ENCODE assay signal across 9 cellular contexts in the genomic region with DNA sequence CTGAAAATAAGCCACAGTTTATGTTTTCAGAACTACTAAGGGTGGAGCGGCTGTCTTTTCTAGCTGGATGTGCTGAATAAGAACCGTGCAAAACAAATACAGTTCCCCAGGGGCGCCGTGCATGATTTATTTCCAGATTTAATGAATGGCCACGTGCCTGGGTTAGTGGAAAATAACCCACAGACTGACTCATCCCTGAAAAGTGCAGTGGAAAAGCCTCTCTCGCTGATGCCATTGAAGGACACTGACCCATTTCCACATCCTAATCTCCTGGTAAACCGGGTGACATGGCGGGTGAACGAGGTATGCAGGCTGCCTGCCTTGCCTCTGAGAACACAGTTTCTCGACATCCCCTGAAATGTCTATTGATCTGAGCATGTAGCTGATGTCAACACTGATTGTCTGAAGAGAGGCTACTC.
DNase-seq lines count a peak whose midpoint lies in the region; ATAC-seq and TF ChIP-seq lines count a peak whose summit lies in the region.
"Had no signal": no experiment of that assay in that cellular context is flagged by ENCODE, and none has a peak within 500 bp of the region (broad histone marks: within the 10 kb centered on the region; RNA-seq: fewer than 3 reads in every experiment).

No MANE protein-coding gene starts in this region.

- BruUV-seq in MCF 10A (replicated peaks; lab: Mats Ljungman, UMichigan) = no TSS peak

- intact Hi-C loops in MCF 10A (cut with micrococcal nuclease) = no loop called here
- intact Hi-C loops in right lobe of liver (cut with DNase I) = no loop called here

- H3K27ac Mint-ChIP-seq in MCF 10A (ENCODE audit: low read depth, unreplicated experiment) (peak overlapping the region; percentile 11), endodermal cell (no peak overlapping the region)

- 34% methylated on average over 5 of the region's 10 CpGs for WGBS in right lobe of liver (ENCODE audit: insufficient coverage, low coverage, low lambda C conversion rate, missing lambda C conversion rate)
- 90 to 93% methylated on average over 6 to 10 of the region's 10 CpGs for WGBS in endodermal cell (ENCODE audit: insufficient coverage in 1 of 2, insufficient read length in 1 of 2), 2 experiments

- H2AFZ ChIP-seq in ACC112 (ENCODE audit: low read length, unreplicated experiment) = peak overlapping the region; percentile 55

- no peaks in the 10 kb centered on the region for H3K79me2 ChIP-seq in ACC112 (ENCODE audit: control insufficient read depth, insufficient read depth, low read length, unreplicated experiment)

- H3K4me1 ChIP-seq in ACC112 (ENCODE audit: control insufficient read depth, insufficient read depth, low read length, unreplicated experiment) = peaks cover 32% of the 10 kb centered on the region
- H3K4me1 ChIP-seq in right lobe of liver = no peaks in the 10 kb centered on the region
- no peaks in the 10 kb centered on the region for H3K4me1 ChIP-seq in endodermal cell (ENCODE audit: control insufficient read depth, insufficient read depth, low read length)

- no peak overlapping the region for H3K9ac ChIP-seq in endodermal cell (ENCODE audit: extremely low read depth, low read length, poor library complexity, severe bottlenecking)

- H3K4me3 ChIP-seq in ACC112 (ENCODE audit: low read depth, low read length) (peak overlapping the region; percentile 25; the same call in 1 of the 2 replicates), right lobe of liver (no peak overlapping the region), endodermal cell (ENCODE audit: low read length) (no peak overlapping the region)

- peak in 3 of 4 donors; percentile 27 to 70 (median 31) for ATAC-seq in right lobe of liver

- POLR2A ChIA-PET in MCF 10A (lab: Yijun Ruan, JAX) = interaction anchor here (0.9 to 2.4 kb wide), 3 partner anchors 13 to 77 kb away, joined by 3 to 13 read pairs (median 3); a partner anchor contains a TSS

- H3K36me3 ChIP-seq in ACC112 (ENCODE audit: insufficient read depth, low read length) (no peaks in the 10 kb centered on the region), right lobe of liver (no peaks in the 10 kb centered on the region), endodermal cell (ENCODE audit: control insufficient read depth, insufficient read depth, low read length) (no peaks in the 10 kb centered on the region)
- H3K36me3 ChIP-seq: neutrophil had no signal

- H3K4me1 Mint-ChIP-seq in MCF 10A (ENCODE audit: insufficient read depth, unreplicated experiment) (peaks cover 27% of the 10 kb centered on the region), endodermal cell (peaks cover 21% of the 10 kb centered on the region)

- peak overlapping the region; percentile 38 for H3K4me3 Mint-ChIP-seq in MCF 10A (ENCODE audit: unreplicated experiment)
- H3K4me3 Mint-ChIP-seq in endodermal cell = no peak overlapping the region

- CTCF ChIA-PET in MCF 10A (lab: Yijun Ruan, JAX) = interaction anchor here (1.4 kb wide), 1 partner anchor 10 kb away, joined by 3 read pairs; no protein-coding TSS in a partner anchor

- H3K36me3 Mint-ChIP-seq in MCF 10A (ENCODE audit: insufficient read depth, unreplicated experiment) (no peaks in the 10 kb centered on the region), endodermal cell (ENCODE audit: low read depth) (no peaks in the 10 kb centered on the region)

- TF ChIP-seq POLR2A in right lobe of liver (IDR thresholded peaks at IDR 0.05) = no peak

- H3K27ac ChIP-seq in ACC112 (ENCODE audit: low read depth, low read length) = peak overlapping the region; percentile 46; the same call in 1 of the 2 replicates
- H3K27ac ChIP-seq in right lobe of liver = no peak overlapping the region
- H3K27ac ChIP-seq in endodermal cell (ENCODE audit: low read depth, low read length) = no peak overlapping the region
- H3K27ac ChIP-seq: neutrophil had no signal

- no peaks in the 10 kb centered on the region for H3K27me3 Mint-ChIP-seq in MCF 10A (ENCODE audit: insufficient read depth, unreplicated experiment)
- H3K27me3 Mint-ChIP-seq in endodermal cell (ENCODE audit: insufficient read depth) = peaks cover 5% of the 10 kb centered on the region

- no peaks in the 10 kb centered on the region; the same call in 1 of the 2 replicates for H3K27me3 ChIP-seq in ACC112 (ENCODE audit: insufficient read depth, low read length)
- H3K27me3 ChIP-seq in right lobe of liver = no peaks in the 10 kb centered on the region
- H3K27me3 ChIP-seq in endodermal cell (ENCODE audit: control insufficient read depth, insufficient read depth, low read length, poor library complexity, severe bottlenecking) = no peaks in the 10 kb centered on the region
- H3K27me3 ChIP-seq: neutrophil had no signal

- TF ChIP-seq CTCF in MCF 10A (IDR thresholded peaks at IDR 0.05; ENCODE audit: unreplicated experiment) (no peak), right lobe of liver (IDR thresholded peaks at IDR 0.05) (no peak), endodermal cell (conservative IDR thresholded peaks at IDR 0.05) (no peak)

- H3K9me3 Mint-ChIP-seq in MCF 10A (ENCODE audit: unreplicated experiment) (no peaks in the 10 kb centered on the region), endodermal cell (no peaks in the 10 kb centered on the region)

- DNase-seq in M059J (ENCODE audit: low read depth) = peak; percentile 93
- DNase-seq in MCF 10A (ENCODE audit: unreplicated experiment) = peak; percentile 58
- DNase-seq in right lobe of liver = no peak
- DNase-seq in CD1c-positive myeloid dendritic cell (ENCODE audit: extremely low spot score) = no peak
- DNase-seq in endodermal cell = no peak
- no peak for DNase-seq in inferior parietal cortex (ENCODE audit: extremely low spot score)
- no peak for DNase-seq in effector CD4-positive, alpha-beta T cell

- no peaks in the 10 kb centered on the region for H3K9me3 ChIP-seq in right lobe of liver
- no peaks in the 10 kb centered on the region for H3K9me3 ChIP-seq in endodermal cell (ENCODE audit: control insufficient read depth, low read length)
- H3K9me3 ChIP-seq: neutrophil had no signal

Comparison
In these comparisons a context has a peak if more than half of its experiments do, and no peak if none do; other contexts are left out.
1. DNase-seq: peak in M059J (single experiment) and MCF 10A (single experiment); none in right lobe of liver (0 of 3), CD1c-positive myeloid dendritic cell (single experiment), endodermal cell (single experiment), inferior parietal cortex (single experiment) and effector CD4-positive, alpha-beta T cell (single experiment).